In genomic region chr18:10025756-10026290, GRCh38 we compare ENCODE assay signal across 21 cellular contexts.
DNase-seq lines count a peak whose midpoint lies in the region; ATAC-seq and TF ChIP-seq lines count a peak whose summit lies in the region.
"Had no signal": no experiment of that assay in that cellular context is flagged by ENCODE, and none has a peak within 500 bp of the region (broad histone marks: within the 10 kb centered on the region; RNA-seq: fewer than 3 reads in every experiment).

No MANE protein-coding gene starts in this region.

- no peak overlapping the region for H2AK5ac ChIP-seq in mesendoderm (ENCODE audit: low read length)

- no peak for ATAC-seq in body of pancreas
- ATAC-seq in heart left ventricle: peak; percentile 61 to 89 (median 74)
- ATAC-seq in lower lobe of right lung: no peak
- peak; percentile 66 for ATAC-seq in aorta (ENCODE audit: low FRiP score)
- ATAC-seq: Panc1 had no signal

- H3K27me3 Mint-ChIP-seq in immature natural killer cell (ENCODE audit: low read depth in 3 of 3): peaks cover 0 to 4% (median 0%) of the 10 kb centered on the region in 3 donors

- no peaks in the 10 kb centered on the region for H3K9me3 Mint-ChIP-seq in immature natural killer cell
- H3K9me3 Mint-ChIP-seq: CD4-positive, CD25-positive, alpha-beta regulatory T cell; HFFc6 had no signal

- no peak overlapping the region for H2BK5ac ChIP-seq in mesendoderm (ENCODE audit: low read length)

- DNase-seq in body of pancreas (no peak), heart left ventricle (peak in 2 of 5 donors; percentile 46 to 64), lower lobe of right lung (no peak), aorta (peak in 1 of 2 donors; percentile 84), immature natural killer cell (no peak), mesendoderm (no peak)
- no peak for DNase-seq in activated naive CD4-positive, alpha-beta T cell (lab: John Stamatoyannopoulos, UW)
- DNase-seq: CD4-positive, CD25-positive, alpha-beta regulatory T cell; EL; GF-D8; HFFc6; IMR-90; NCI-H1105 treated with DMSO at 0.1 percent for 48 hours; NCI-H2081; NCI-H2171; NCI-H345; NCI-H524; NCI-H82; SJCRH30 had no signal

- H3K9me3 ChIP-seq in body of pancreas (no peaks in the 10 kb centered on the region), heart left ventricle (no peaks in the 10 kb centered on the region), lower lobe of right lung (no peaks in the 10 kb centered on the region), aorta (ENCODE audit: control insufficient read depth, low read length) (peaks cover 2% of the 10 kb centered on the region)
- H3K9me3 ChIP-seq: SJCRH30 had no signal

- H3K79me1 ChIP-seq in mesendoderm (ENCODE audit: low read length): no peaks in the 10 kb centered on the region

- H3K79me2 ChIP-seq in mesendoderm (ENCODE audit: control insufficient read depth, insufficient read depth, low read length): no peaks in the 10 kb centered on the region

- H2BK15ac ChIP-seq in mesendoderm (replicated peaks; ENCODE audit: low read depth): no peak overlapping the region

- H3K27ac ChIP-seq in body of pancreas: peak overlapping the region in 3 of 4 donors; percentile 43 to 68 (median 58)
- H3K27ac ChIP-seq in heart left ventricle: peak overlapping the region in 7 of 12 donors; percentile 17 to 79 (median 32)
- peak overlapping the region; percentile 34 for H3K27ac ChIP-seq in lower lobe of right lung
- H3K27ac ChIP-seq in aorta (ENCODE audit: low read depth in 1 of 2, low read length in 2 of 2): peak overlapping the region in 1 of 2 donors; percentile 66
- H3K27ac ChIP-seq in mesendoderm (ENCODE audit: low read depth, low read length): no peak overlapping the region
- H3K27ac ChIP-seq: KMS-11, SJCRH30 had no signal

- no peak overlapping the region for H4K8ac ChIP-seq in mesendoderm (ENCODE audit: low read depth, low read length)

- H4K5ac ChIP-seq in mesendoderm (ENCODE audit: low read length): no peak overlapping the region

- no peak for TF ChIP-seq POLR2A in body of pancreas (IDR thresholded peaks at IDR 0.05)
- TF ChIP-seq POLR2A in heart left ventricle (IDR thresholded peaks at IDR 0.05): no peak

- no peak overlapping the region for H3K18ac ChIP-seq in mesendoderm (ENCODE audit: low read length)

- no peak overlapping the region for H3K27ac Mint-ChIP-seq in immature natural killer cell
- H3K27ac Mint-ChIP-seq: CD4-positive, CD25-positive, alpha-beta regulatory T cell; HFFc6 had no signal

- no peak overlapping the region for H2BK120ac ChIP-seq in mesendoderm (ENCODE audit: low read depth, low read length)

- no peak overlapping the region for H3K4ac ChIP-seq in mesendoderm (ENCODE audit: low read depth, low read length)

- intact Hi-C loops in body of pancreas (cut with DNase I): no loop called here
- intact Hi-C loops in heart left ventricle (cut with DNase I): no loop called here
- intact Hi-C loops in lower lobe of right lung (cut with DNase I): no loop called here
- intact Hi-C loops in aorta (cut with DNase I): no loop called here

- H3K4me3 Mint-ChIP-seq in immature natural killer cell: no peak overlapping the region
- H3K4me3 Mint-ChIP-seq: CD4-positive, CD25-positive, alpha-beta regulatory T cell; HFFc6 had no signal

- no peaks in the 10 kb centered on the region for H3K36me3 Mint-ChIP-seq in immature natural killer cell
- H3K36me3 Mint-ChIP-seq: CD4-positive, CD25-positive, alpha-beta regulatory T cell had no signal

- H3K36me3 ChIP-seq in body of pancreas (replicated peaks in 1 of 2; ENCODE audit: insufficient read depth in 1 of 2, low read depth in 2 of 2): no peaks in the 10 kb centered on the region
- no peaks in the 10 kb centered on the region for H3K36me3 ChIP-seq in heart left ventricle
- H3K36me3 ChIP-seq in lower lobe of right lung: no peaks in the 10 kb centered on the region
- H3K36me3 ChIP-seq in aorta (ENCODE audit: control insufficient read depth in 1 of 2, insufficient read depth in 2 of 2, low read length in 1 of 2): no peaks in the 10 kb centered on the region
- no peaks in the 10 kb centered on the region for H3K36me3 ChIP-seq in mesendoderm (ENCODE audit: control insufficient read depth, insufficient read depth, low read length)
- H3K36me3 ChIP-seq: SJCRH30 had no signal

- WGBS in body of pancreas, 2 donors: 78 to 85% methylated on average over 6 of the region's 6 CpGs
- WGBS in heart left ventricle, 4 donors: 64 to 77% (median 70%) methylated on average over 6 of the region's 6 CpGs
- WGBS in aorta, 2 donors: 7% methylated on average over 6 of the region's 6 CpGs
- no CpG with 5 or more reads among the region's 6 CpGs for WGBS in mesendoderm (ENCODE audit: extremely low coverage, insufficient coverage, low lambda C conversion rate)

- no peak overlapping the region for H3K23ac ChIP-seq in mesendoderm (ENCODE audit: low read length)

- TF ChIP-seq CTCF in body of pancreas (IDR thresholded peaks at IDR 0.05) (no peak), heart left ventricle (IDR thresholded peaks at IDR 0.05) (no peak), lower lobe of right lung (IDR thresholded peaks at IDR 0.05) (no peak)

- H3K56ac ChIP-seq in mesendoderm (ENCODE audit: low read length): no peak overlapping the region

- no peak overlapping the region for H3K4me2 ChIP-seq in mesendoderm (ENCODE audit: low read length)
- H3K4me2 ChIP-seq: KMS-11 had no signal

- H3K9ac ChIP-seq in mesendoderm (ENCODE audit: low read length): no peak overlapping the region
- H3K9ac ChIP-seq: KMS-11 had no signal

- H3K27me3 ChIP-seq in body of pancreas (no peaks in the 10 kb centered on the region), heart left ventricle (no peaks in the 10 kb centered on the region), lower lobe of right lung (ENCODE audit: low read depth) (no peaks in the 10 kb centered on the region), aorta (ENCODE audit: control insufficient read depth in 1 of 2, insufficient read depth in 2 of 2, low read length in 1 of 2) (no peaks in the 10 kb centered on the region), mesendoderm (ENCODE audit: insufficient read depth, low read length, poor library complexity) (no peaks in the 10 kb centered on the region)
- H3K27me3 ChIP-seq: SJCRH30 had no signal

- H3K4me3 ChIP-seq in body of pancreas (no peak overlapping the region), heart left ventricle (no peak overlapping the region), lower lobe of right lung (no peak overlapping the region), aorta (ENCODE audit: low read length in 2 of 2) (no peak overlapping the region), mesendoderm (ENCODE audit: low read length) (no peak overlapping the region)
- H3K4me3 ChIP-seq: SJCRH30 had no signal

- no peaks in the 10 kb centered on the region for H3K4me1 Mint-ChIP-seq in immature natural killer cell
- H3K4me1 Mint-ChIP-seq: CD4-positive, CD25-positive, alpha-beta regulatory T cell had no signal

- H3K4me1 ChIP-seq in body of pancreas (peaks cover 35% of the 10 kb centered on the region), heart left ventricle (peaks cover 0 to 14% (median 0%) of the 10 kb centered on the region in 12 donors), lower lobe of right lung (no peaks in the 10 kb centered on the region), aorta (ENCODE audit: control insufficient read depth in 1 of 2, insufficient read depth in 2 of 2, low read length in 2 of 2) (no peaks in the 10 kb centered on the region), mesendoderm (ENCODE audit: control insufficient read depth, low read depth, low read length) (no peaks in the 10 kb centered on the region)
- H3K4me1 ChIP-seq: SJCRH30 had no signal

Comparison
In these comparisons a context has a peak if more than half of its experiments do, and no peak if none do; other contexts are left out.
1. ATAC-seq: peak in heart left ventricle (4 of 4) and aorta (single experiment); none in body of pancreas (single experiment) and lower lobe of right lung (0 of 2).